ENCODE assay signal across 8 cellular contexts in the genomic region with DNA sequence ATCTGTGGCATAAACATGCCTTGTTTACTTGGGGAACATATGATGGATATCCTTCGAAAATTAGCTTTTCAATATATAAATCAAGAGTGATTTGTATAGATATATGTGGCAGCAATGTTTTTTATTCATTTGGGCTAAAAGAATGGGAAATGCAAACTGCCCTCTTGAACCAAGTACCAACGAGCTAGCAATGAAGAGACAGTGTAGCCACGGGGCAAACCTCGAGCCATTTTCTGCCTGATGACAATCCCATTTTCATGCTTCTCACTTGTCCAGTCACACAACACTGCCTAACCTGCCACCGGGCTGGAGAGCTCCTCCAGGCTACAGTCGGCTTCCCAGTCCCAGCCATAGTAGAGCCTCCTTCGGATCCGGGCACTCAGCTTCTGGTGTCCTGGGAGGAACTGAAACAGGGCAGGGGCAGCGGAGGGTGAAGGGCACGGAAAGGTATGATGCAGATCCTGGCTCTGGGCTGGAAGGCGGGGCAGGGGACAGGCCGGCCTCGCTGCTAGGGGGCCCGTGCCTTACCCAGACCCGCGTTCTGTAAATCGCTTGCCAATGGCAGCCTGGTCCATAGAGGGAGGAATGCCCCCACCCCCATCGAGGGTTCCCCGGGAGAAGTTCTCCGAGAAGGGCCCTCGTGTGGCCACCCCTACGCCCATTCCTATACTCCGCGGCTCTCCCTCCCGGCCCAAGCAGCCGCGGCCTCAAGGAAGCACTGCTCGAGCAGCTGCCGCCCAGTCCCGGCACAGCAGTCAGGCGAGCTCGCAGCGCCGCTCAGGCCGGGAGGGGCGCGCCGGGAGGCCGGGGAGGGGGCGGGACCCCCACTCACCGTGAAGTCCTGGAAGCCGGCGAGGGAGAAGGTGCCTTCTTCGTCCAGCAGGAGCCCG. TPM values are rescaled to one million over a fixed set of nuclear protein-coding genes. Genes with fewer than 3 reads are reported as not detected.
DNase-seq lines count a peak whose midpoint lies in the region; ATAC-seq, FAIRE-seq and TF ChIP-seq lines count a peak whose summit lies in the region.

No MANE protein-coding gene starts in this region.

- ATAC-seq in GM18870 (IDR thresholded peaks at IDR 0.05; ENCODE audit: unreplicated experiment) = peak; percentile 22
- ATAC-seq in HG03103 (IDR thresholded peaks at IDR 0.05; ENCODE audit: low read depth, unreplicated experiment) = peak; percentile 16
- peak; percentile 25 for ATAC-seq in body of pancreas

- 1 to 4% methylated on average over 14 to 45 of the region's 45 CpGs for WGBS in body of pancreas, 2 donors

- TF ChIP-seq POLR2A in body of pancreas (IDR thresholded peaks at IDR 0.05) = no peak

- FAIRE-seq in RCC 7860 (lab: Jason Lieb, UNC) = no peak

- no peaks in the 10 kb centered on the region for H3K27me3 ChIP-seq in body of pancreas
- no peaks in the 10 kb centered on the region for H3K27me3 ChIP-seq in skeletal muscle satellite cell (ENCODE audit: control insufficient read depth, insufficient read depth, low read length)

- intact Hi-C loops in body of pancreas (cut with DNase I) = loop anchor here (10.0 kb wide), 1 partner anchor 49 kb away; a partner anchor contains a TSS

- H3K4me3 ChIP-seq in body of pancreas (peak overlapping the region; percentile 27 to 87), iPS-18c (ENCODE audit: insufficient read depth, low read depth, low read length) (peak overlapping the region; percentile 73), skeletal muscle satellite cell (ENCODE audit: low read length) (peak overlapping the region; percentile 81)

- peak overlapping the region; percentile 96 to 100 (median 98) for H3K27ac ChIP-seq in body of pancreas

- TF ChIP-seq CTCF in body of pancreas (IDR thresholded peaks at IDR 0.05) = peak in 3 of 7 experiments; percentile 9 to 16 (median 11)

- H3K9me3 ChIP-seq in body of pancreas = no peaks in the 10 kb centered on the region
- H3K9me3 ChIP-seq in iPS-18c (ENCODE audit: control insufficient read depth, insufficient read depth, low read length) = no peaks in the 10 kb centered on the region
- no peaks in the 10 kb centered on the region for H3K9me3 ChIP-seq in skeletal muscle satellite cell (replicated peaks; ENCODE audit: low read length)

- peak overlapping the region; percentile 88 for H3K9ac ChIP-seq in skeletal muscle satellite cell (ENCODE audit: low read depth, low read length)

- peaks cover 34% of the 10 kb centered on the region for H3K4me1 ChIP-seq in body of pancreas
- peaks cover 27% of the 10 kb centered on the region for H3K4me1 ChIP-seq in skeletal muscle satellite cell (ENCODE audit: control insufficient read depth, insufficient read depth, low read length)

- peak; percentile 41 for DNase-seq in AG20443 (ENCODE audit: low spot score)
- DNase-seq in RCC 7860 (ENCODE audit: low spot score) = peak; percentile 22
- peak; percentile 49 to 65 (median 62) for DNase-seq in body of pancreas
- DNase-seq in NCI-H128 (lab: John Stamatoyannopoulos, UW; ENCODE audit: unreplicated experiment) = no peak

- H3K4me2 ChIP-seq in skeletal muscle satellite cell (ENCODE audit: low read length) = peak overlapping the region; percentile 89

- H3K36me3 ChIP-seq in body of pancreas (replicated peaks in 1 of 2; ENCODE audit: insufficient read depth in 1 of 2, low read depth in 2 of 2) (peaks cover 0 to 14% of the 10 kb centered on the region in 2 donors), skeletal muscle satellite cell (ENCODE audit: insufficient read depth, low read length) (peaks cover 38% of the 10 kb centered on the region)

RNA-seq across cellular contexts. Expression of a gene that starts 0.6 kb away (rescaled TPM):
- 10 to 100 TPM; 25.7 to 27.4 TPM for total RNA-seq in body of pancreas
- 15.0 and 18.1 TPM in 2 replicates for total RNA-seq in skeletal muscle satellite cell (2012; rRNA removed)

RNA-seq across cellular contexts. Expression of a gene that starts 1.9 kb away (rescaled TPM):
- total RNA-seq in body of pancreas = 10 to 100 TPM; 41.9 to 43.6 TPM
- total RNA-seq in skeletal muscle satellite cell (2012; rRNA removed) = 38.5 and 56.1 TPM in 2 replicates

RNA-seq across cellular contexts. Expression of a gene that starts 6.3 kb away (rescaled TPM):
- total RNA-seq in body of pancreas = 1 to 10 TPM; 3.1 to 8.2 TPM
- total RNA-seq in skeletal muscle satellite cell (2012; rRNA removed) = 0.25 and 0.44 TPM in 2 replicates

RNA-seq across cellular contexts. Expression of a gene that starts 15.6 kb away (rescaled TPM):
- total RNA-seq in body of pancreas = 1 to 10 TPM; 8.9 to 9.3 TPM
- 13.4 and 15.5 TPM in 2 replicates for total RNA-seq in skeletal muscle satellite cell (2012; rRNA removed)

RNA-seq across cellular contexts. Expression of a gene that starts 30.4 kb away (rescaled TPM):
- total RNA-seq in body of pancreas = 10 to 100 TPM; 36.9 to 43.3 TPM
- total RNA-seq in skeletal muscle satellite cell (2012; rRNA removed) = 15.7 and 15.9 TPM in 2 replicates
